In genomic region chr12:92136883-92137582, GRCh38 we compare ENCODE assay signal across 8 cellular contexts. TPM values are rescaled to one million over a fixed set of nuclear protein-coding genes. Genes with fewer than 3 reads are reported as not detected.
DNase-seq lines count a peak whose midpoint lies in the region; ATAC-seq and TF ChIP-seq lines count a peak whose summit lies in the region.

No MANE protein-coding gene starts in this region.

- peak overlapping the region; percentile 76 for H3K27ac ChIP-seq in hepatocyte

- no peaks in the 10 kb centered on the region for H3K27me3 ChIP-seq in hepatocyte

- peaks cover 82% of the 10 kb centered on the region for H3K36me3 Mint-ChIP-seq in activated CD8-positive, alpha-beta T cell treated with anti-CD3 and anti-CD28 coated beads for 36 hours (ENCODE audit: low read depth)

- peaks cover 48% of the 10 kb centered on the region for H3K4me1 Mint-ChIP-seq in activated CD8-positive, alpha-beta T cell treated with anti-CD3 and anti-CD28 coated beads for 36 hours (ENCODE audit: low read depth)

- no peak for TF ChIP-seq CTCF in activated CD8-positive, alpha-beta T cell treated with anti-CD3 and anti-CD28 coated beads for 36 hours (IDR thresholded peaks at IDR 0.05)
- TF ChIP-seq CTCF in hepatocyte (IDR thresholded peaks at IDR 0.05; ENCODE audit: poor library complexity): no peak

- CTCF ChIA-PET in activated CD8-positive, alpha-beta T cell treated with anti-CD3 and anti-CD28 coated beads for 36 hours (lab: Charles Lee): interaction anchor here (1.0 to 3.1 kb wide), 11 partner anchors 9 to 756 kb away, joined by 3 to 24 read pairs (median 3); partner anchors contain the start of gene BTG1

- peak; percentile 56 for DNase-seq in AG20443 (ENCODE audit: low spot score)
- DNase-seq in activated CD8-positive, alpha-beta T cell treated with anti-CD3 and anti-CD28 coated beads for 36 hours: no peak
- DNase-seq in hepatocyte (ENCODE audit: low spot score): peak; percentile 51
- DNase-seq in stromal cell of bone marrow (ENCODE audit: low read depth): peak; percentile 81
- DNase-seq in activated CD8-positive, alpha-beta memory T cell treated with anti-CD3 and anti-CD28 coated beads for 24 hours: no peak

- H4K20me1 ChIP-seq in hepatocyte (ENCODE audit: insufficient read depth, poor library complexity, severe bottlenecking): peaks cover 78% of the 10 kb centered on the region

- H3K9me2 ChIP-seq in hepatocyte (replicated peaks; ENCODE audit: insufficient read depth): no peaks in the 10 kb centered on the region

- H3K27ac Mint-ChIP-seq in activated CD8-positive, alpha-beta T cell treated with anti-CD3 and anti-CD28 coated beads for 36 hours: peak overlapping the region; percentile 94

- H3K4me2 ChIP-seq in hepatocyte: peak overlapping the region; percentile 86

- no peak overlapping the region for H3K4me3 ChIP-seq in hepatocyte

- ATAC-seq in HG02852 (IDR thresholded peaks at IDR 0.05; ENCODE audit: unreplicated experiment) (peak; percentile 21), GM21367 (IDR thresholded peaks at IDR 0.05; ENCODE audit: unreplicated experiment) (no peak), GM21529 (IDR thresholded peaks at IDR 0.05; ENCODE audit: unreplicated experiment) (no peak)
- ATAC-seq in activated CD8-positive, alpha-beta T cell treated with anti-CD3 and anti-CD28 coated beads for 36 hours: peak; percentile 41

- no peaks in the 10 kb centered on the region for H3K27me3 Mint-ChIP-seq in activated CD8-positive, alpha-beta T cell treated with anti-CD3 and anti-CD28 coated beads for 36 hours

- peaks cover 98% of the 10 kb centered on the region for H3K79me2 ChIP-seq in hepatocyte

- H3K36me3 ChIP-seq in hepatocyte (replicated peaks; ENCODE audit: insufficient read depth, low read depth): no peaks in the 10 kb centered on the region

- no peaks in the 10 kb centered on the region for H3K9me3 Mint-ChIP-seq in activated CD8-positive, alpha-beta T cell treated with anti-CD3 and anti-CD28 coated beads for 36 hours

- peaks cover 59% of the 10 kb centered on the region for H3K4me1 ChIP-seq in hepatocyte (ENCODE audit: insufficient read depth)

- H3K4me3 Mint-ChIP-seq in activated CD8-positive, alpha-beta T cell treated with anti-CD3 and anti-CD28 coated beads for 36 hours: peak overlapping the region; percentile 97

- POLR2A ChIA-PET in activated CD8-positive, alpha-beta T cell treated with anti-CD3 and anti-CD28 coated beads for 36 hours (lab: Charles Lee): interaction anchor here (0.8 to 7.2 kb wide), 12 partner anchors 7 to 369 kb away, joined by 3 to 105 read pairs (median 4); partner anchors contain the start of gene BTG1

- 60% methylated on average over 3 of the region's 3 CpGs for WGBS in hepatocyte (ENCODE audit: low lambda C conversion rate, missing lambda C conversion rate)

- H2AFZ ChIP-seq in hepatocyte: no peak overlapping the region

- H3K9me3 ChIP-seq in hepatocyte (ENCODE audit: low read depth): no peaks in the 10 kb centered on the region

- intact Hi-C loops in activated CD8-positive, alpha-beta T cell treated with anti-CD3 and anti-CD28 coated beads for 36 hours (cut with micrococcal nuclease): loop anchor here (5.0 to 10.0 kb wide), 3 partner anchors 100 to 1308 kb away; partner anchors contain the start of gene UBE2N

RNA-seq across cellular contexts. Expression of gene BTG1, which starts 8.6 kb away (rescaled TPM):
- 100 to 1,000 TPM; 197 to 200 TPM for total RNA-seq in activated CD8-positive, alpha-beta T cell treated with anti-CD3 and anti-CD28 coated beads for 36 hours
- total RNA-seq in hepatocyte: 61.2 and 72.0 TPM in 2 replicates
- polyA plus RNA-seq in hepatocyte: 146 and 160 TPM in 2 replicates

Comparison
In these comparisons a context has a peak if more than half of its experiments do, and no peak if none do; other contexts are left out.
1. DNase-seq: peak in AG20443 (single experiment), hepatocyte (single experiment) and stromal cell of bone marrow (single experiment); none in activated CD8-positive, alpha-beta T cell treated with anti-CD3 and anti-CD28 coated beads for 36 hours (single experiment) and activated CD8-positive, alpha-beta memory T cell treated with anti-CD3 and anti-CD28 coated beads for 24 hours (single experiment).
2. ATAC-seq: peak in HG02852 (single experiment) and activated CD8-positive, alpha-beta T cell treated with anti-CD3 and anti-CD28 coated beads for 36 hours (single experiment); none in GM21367 (single experiment) and GM21529 (single experiment).